2 cellular contexts compared by ENCODE assay signal in genomic region chr3:101741914-101742313, GRCh38.
TF ChIP-seq lines count a peak whose summit lies in the region.

No MANE protein-coding gene starts in this region.

TF ChIP-seq in HEK293T, 16 proteins besides CTCF, POLR2A, EP300 and RAD21:
- TF ChIP-seq ZNF384 (IDR thresholded peaks at IDR 0.05), result peak; percentile 49; the same call in 1 of the 2 replicates
TF ChIP-seq in HEK293T: peak in this region for 1; not testable (repeated sequence) for 15.

TF ChIP-seq in K562, 482 proteins besides CTCF, POLR2A, EP300 and RAD21:
- TF ChIP-seq RBM25 (IDR thresholded peaks at IDR 0.05; ENCODE audit: low read depth, low read length, severe bottlenecking) (peak; percentile 82), BCOR (IDR thresholded peaks at IDR 0.05) (0 out of 2 replicates have a peak, but pooled peaks have one; percentile 30), SMARCA5 (IDR thresholded peaks at IDR 0.05) (peak; percentile 82)
